10 cellular contexts compared by ENCODE assay signal in genomic region chrX:91779139-91779538, GRCh38. TPM values are rescaled to one million over a fixed set of nuclear protein-coding genes. Genes with fewer than 3 reads are reported as not detected.
DNase-seq lines count a peak whose midpoint lies in the region; ATAC-seq and TF ChIP-seq lines count a peak whose summit lies in the region.
"Not testable (repeated sequence)": the region's sequence is repeated elsewhere in the genome, so short reads cannot be mapped to it uniquely, and the experiment has no call there.
"Had no signal": no experiment of that assay in that cellular context is flagged by ENCODE, and none has a peak within 500 bp of the region (broad histone marks: within the 10 kb centered on the region; RNA-seq: fewer than 3 reads in every experiment).

A gene with protein sequence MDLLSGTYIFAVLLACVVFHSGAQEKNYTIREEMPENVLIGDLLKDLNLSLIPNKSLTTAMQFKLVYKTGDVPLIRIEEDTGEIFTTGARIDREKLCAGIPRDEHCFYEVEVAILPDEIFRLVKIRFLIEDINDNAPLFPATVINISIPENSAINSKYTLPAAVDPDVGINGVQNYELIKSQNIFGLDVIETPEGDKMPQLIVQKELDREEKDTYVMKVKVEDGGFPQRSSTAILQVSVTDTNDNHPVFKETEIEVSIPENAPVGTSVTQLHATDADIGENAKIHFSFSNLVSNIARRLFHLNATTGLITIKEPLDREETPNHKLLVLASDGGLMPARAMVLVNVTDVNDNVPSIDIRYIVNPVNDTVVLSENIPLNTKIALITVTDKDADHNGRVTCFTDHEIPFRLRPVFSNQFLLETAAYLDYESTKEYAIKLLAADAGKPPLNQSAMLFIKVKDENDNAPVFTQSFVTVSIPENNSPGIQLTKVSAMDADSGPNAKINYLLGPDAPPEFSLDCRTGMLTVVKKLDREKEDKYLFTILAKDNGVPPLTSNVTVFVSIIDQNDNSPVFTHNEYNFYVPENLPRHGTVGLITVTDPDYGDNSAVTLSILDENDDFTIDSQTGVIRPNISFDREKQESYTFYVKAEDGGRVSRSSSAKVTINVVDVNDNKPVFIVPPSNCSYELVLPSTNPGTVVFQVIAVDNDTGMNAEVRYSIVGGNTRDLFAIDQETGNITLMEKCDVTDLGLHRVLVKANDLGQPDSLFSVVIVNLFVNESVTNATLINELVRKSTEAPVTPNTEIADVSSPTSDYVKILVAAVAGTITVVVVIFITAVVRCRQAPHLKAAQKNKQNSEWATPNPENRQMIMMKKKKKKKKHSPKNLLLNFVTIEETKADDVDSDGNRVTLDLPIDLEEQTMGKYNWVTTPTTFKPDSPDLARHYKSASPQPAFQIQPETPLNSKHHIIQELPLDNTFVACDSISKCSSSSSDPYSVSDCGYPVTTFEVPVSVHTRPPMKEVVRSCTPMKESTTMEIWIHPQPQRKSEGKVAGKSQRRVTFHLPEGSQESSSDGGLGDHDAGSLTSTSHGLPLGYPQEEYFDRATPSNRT (N-terminal part only) (plus strand): TSS chrX:91779375. CDS start chrX:91835505, 56,130 bp downstream.

- H3K27ac ChIP-seq in SK-N-MC; lung (ENCODE audit: low read depth in 1 of 2, low read length in 1 of 2): not testable (repeated sequence)
- peak within 1 kb of the TSS in 1 of 2 donors; percentile 17 for H3K27ac ChIP-seq in aorta (ENCODE audit: low read depth in 1 of 2, low read length in 2 of 2)

- TF ChIP-seq CTCF in lung (IDR thresholded peaks at IDR 0.05; ENCODE audit: control extremely low read depth, extremely low read depth), result not testable (repeated sequence)

- H3K9ac ChIP-seq in SK-N-MC (ENCODE audit: insufficient read length), result not testable (repeated sequence)

- H3K36me3 ChIP-seq in SK-N-MC (ENCODE audit: insufficient read depth, low read length); lung (ENCODE audit: control insufficient read depth in 2 of 2, insufficient read depth in 2 of 2, low read length in 2 of 2); aorta (ENCODE audit: control insufficient read depth in 1 of 2, insufficient read depth in 2 of 2, low read length in 1 of 2): not testable (repeated sequence)

- ATAC-seq in activated naive CD8-positive, alpha-beta T cell treated with anti-CD3 and anti-CD28 coated beads, Interleukin-2, amount 50 U/mL, for 24 hours, result peak; percentile 33
- ATAC-seq in lung (ENCODE audit: insufficient read depth, low FRiP score) (peak; percentile 17), aorta (ENCODE audit: low FRiP score) (peak; percentile 57)

- peak; percentile 23 for DNase-seq in HT1080 (ENCODE audit: low read depth)
- peak; percentile 21 for DNase-seq in NCI-H2171 treated with DMSO at 0.1 percent for 48 hours (lab: John Stamatoyannopoulos, UW)
- DNase-seq in SK-N-MC (ENCODE audit: low read depth, low spot score); activated naive CD8-positive, alpha-beta T cell treated with anti-CD3 and anti-CD28 coated beads, Interleukin-2, amount 50 U/mL, for 24 hours; lung (ENCODE audit: low spot score): not testable (repeated sequence)
- peak in 39 of 42 donors; percentile 26 to 80 (median 51) for DNase-seq in head of caudate nucleus
- DNase-seq in putamen (ENCODE audit: low spot score), result peak; percentile 17
- peak; percentile 53 to 74 for DNase-seq in aorta

- not testable (repeated sequence) for H3K4me1 ChIP-seq in lung (ENCODE audit: control insufficient read depth in 2 of 2, insufficient read depth in 2 of 2, low read length in 2 of 2); aorta (ENCODE audit: control insufficient read depth in 1 of 2, insufficient read depth in 2 of 2, low read length in 2 of 2)

- not testable (repeated sequence) for H3K9me3 Mint-ChIP-seq in activated naive CD8-positive, alpha-beta T cell treated with anti-CD3 and anti-CD28 coated beads, Interleukin-2, amount 50 U/mL, for 24 hours

- not testable (repeated sequence) for H3K9me3 ChIP-seq in SK-N-MC (ENCODE audit: low read depth, low read length); lung (ENCODE audit: control insufficient read depth in 2 of 2, insufficient read depth in 1 of 2, low read length in 1 of 2); aorta (ENCODE audit: control insufficient read depth, low read length)

- not testable (repeated sequence) for H3K27me3 Mint-ChIP-seq in activated naive CD8-positive, alpha-beta T cell treated with anti-CD3 and anti-CD28 coated beads, Interleukin-2, amount 50 U/mL, for 24 hours

- H3K27ac Mint-ChIP-seq in activated naive CD8-positive, alpha-beta T cell treated with anti-CD3 and anti-CD28 coated beads, Interleukin-2, amount 50 U/mL, for 24 hours, result not testable (repeated sequence)

- WGBS in lung, 2 donors, result 2% methylated on average over 12 of the region's 23 CpGs; no CpG with 5 or more reads in 1 of the 2 donors
- 1% methylated on average over 9 to 12 of the region's 23 CpGs for WGBS in aorta, 2 donors

- H3K36me3 Mint-ChIP-seq in activated naive CD8-positive, alpha-beta T cell treated with anti-CD3 and anti-CD28 coated beads, Interleukin-2, amount 50 U/mL, for 24 hours (ENCODE audit: low read depth), result not testable (repeated sequence)

- not testable (repeated sequence) for H3K27me3 ChIP-seq in lung (ENCODE audit: control insufficient read depth, insufficient read depth); aorta (ENCODE audit: control insufficient read depth in 1 of 2, insufficient read depth in 2 of 2, low read length in 1 of 2)

- H3K4me3 ChIP-seq in SK-N-MC, result peak within 1 kb of the TSS; percentile 62
- not testable (repeated sequence) for H3K4me3 ChIP-seq in lung; aorta (ENCODE audit: low read length in 2 of 2)

- H3K4me3 Mint-ChIP-seq in activated naive CD8-positive, alpha-beta T cell treated with anti-CD3 and anti-CD28 coated beads, Interleukin-2, amount 50 U/mL, for 24 hours, result not testable (repeated sequence)

- intact Hi-C loops in head of caudate nucleus (cut with DNase I); aorta (cut with DNase I): not testable (repeated sequence)

- H3K4me1 Mint-ChIP-seq in activated naive CD8-positive, alpha-beta T cell treated with anti-CD3 and anti-CD28 coated beads, Interleukin-2, amount 50 U/mL, for 24 hours, result not testable (repeated sequence)

RNA-seq across cellular contexts. Expression of the gene that starts here (rescaled TPM):
- total RNA-seq in HT1080 (2014; rRNA removed; shearing (Covaris generic)), result 0.07 and 0.08 TPM in 2 replicates
- 0.01 and 0.05 TPM in 2 replicates for polyA plus RNA-seq in HT1080 (2015; cell fraction: cytosol; rRNA removed)
- polyA plus RNA-seq in HT1080 (2015; cell fraction: nucleus; rRNA removed), result 0.05 and 0.09 TPM in 2 replicates
- total RNA-seq in lung, result under 1 TPM; 0.40 to 1.00 TPM
- polyA plus RNA-seq in lung, result under 1 TPM; under 0.01 to 0.02 TPM
- total RNA-seq in aorta, result 1 to 10 TPM; 3.4 to 3.6 TPM
- polyA plus RNA-seq in aorta, result 1 to 10 TPM in 1 of 2 donors, under 1 TPM in 1; 0.23 to 1.1 TPM
- total RNA-seq: HFFc6, kidney epithelial cell had no signal

Comparison
In these comparisons a context has a peak if more than half of its experiments do, and no peak if none do; other contexts are left out.
1. Peak in DNase-seq in HT1080; RNA of the gene not detected or under 1 TPM.
2. Peak in ATAC-seq in lung; RNA of the gene not detected or under 1 TPM.